Comparison of ENCODE assay signal across 14 cellular contexts in genomic region chr12:1929985-1930815, GRCh38. TPM values are rescaled to one million over a fixed set of nuclear protein-coding genes. Genes with fewer than 3 reads are reported as not detected.
DNase-seq lines count a peak whose midpoint lies in the region; ATAC-seq and TF ChIP-seq lines count a peak whose summit lies in the region.
"Had no signal": no experiment of that assay in that cellular context is flagged by ENCODE, and none has a peak within 500 bp of the region (broad histone marks: within the 10 kb centered on the region; RNA-seq: fewer than 3 reads in every experiment).

No MANE protein-coding gene starts in this region.

- H3K9ac ChIP-seq in mammary epithelial cell (ENCODE audit: insufficient read depth, low read length), result no peak overlapping the region

- peak overlapping the region; percentile 81 for H3K27ac ChIP-seq in DOHH2 (ENCODE audit: low read depth, low read length)
- H3K27ac ChIP-seq in HL-60 (replicated peaks), result peak overlapping the region; percentile 31; the same call in 1 of the 2 replicates
- H3K27ac ChIP-seq in osteoblast (ENCODE audit: low read depth, low read length), result no peak overlapping the region
- no peak overlapping the region for H3K27ac ChIP-seq in mammary epithelial cell (ENCODE audit: insufficient read depth, low read depth, low read length)
- H3K27ac ChIP-seq: C4-2B had no signal

- ATAC-seq in T-helper 17 cell (no peak), HG03442 (IDR thresholded peaks at IDR 0.05; ENCODE audit: unreplicated experiment) (no peak)

- DNase-seq in HL-60 (ENCODE audit: low read depth in 1 of 2, low spot score in 1 of 2), result peak in 1 of 2 experiments; percentile 57
- DNase-seq in T-helper 17 cell, result no peak
- peak; percentile 73 for DNase-seq in osteoblast (ENCODE audit: insufficient read length, low spot score, missing footprints)
- no peak for DNase-seq in dedifferentiated amniotic fluid mesenchymal stem cell (ENCODE audit: extremely low spot score)
- no peak for DNase-seq in mammary epithelial cell
- no peak for DNase-seq in GM20000 (ENCODE audit: low spot score)
- DNase-seq: activated CD4-positive, alpha-beta T cell treated with anti-CD3 and anti-CD28 coated beads, Interleukin-2, amount 10 ng/mL, durations not matched to agents 24 days and 14 days; DMS53; MG63 had no signal

- peaks cover 2% of the 10 kb centered on the region for H3K36me3 Mint-ChIP-seq in T-helper 17 cell (ENCODE audit: low read depth)

- H3F3A ChIP-seq in DOHH2 (ENCODE audit: control insufficient read depth, insufficient read depth), result peaks cover 11% of the 10 kb centered on the region

- peak overlapping the region; percentile 87 for H3K4me2 ChIP-seq in DOHH2 (ENCODE audit: low read length)
- H3K4me2 ChIP-seq in osteoblast (ENCODE audit: insufficient read depth, low read length), result no peak overlapping the region
- no peak overlapping the region for H3K4me2 ChIP-seq in mammary epithelial cell (ENCODE audit: insufficient read depth, low read depth, low read length)

- in situ Hi-C loops in mammary epithelial cell (cut with MboI; ENCODE audit: low sequenced_read_pairs in 2 of 2), result loop anchor here in 1 of 2 donors (10.0 kb wide), 2 partner anchors 135 to 285 kb away; no protein-coding TSS in a partner anchor

- CTCF ChIA-PET in mammary epithelial cell (lab: Charles Lee; ENCODE audit: low non-redundant PET), result no interaction called here

- dilution Hi-C loops in mammary epithelial cell (cut with HindIII; ENCODE audit: low sequenced_read_pairs), result loop anchor here (5.0 to 25.0 kb wide), 4 partner anchors 43 to 293 kb away; partner anchors contain the start of gene WNT5B

- no TSS peak for BruUV-seq in mammary epithelial cell (replicated peaks; lab: Mats Ljungman, UMichigan)

- H2AFZ ChIP-seq in osteoblast (ENCODE audit: low read length) (no peak overlapping the region), mammary epithelial cell (ENCODE audit: low read depth, low read length) (no peak overlapping the region)

- peak overlapping the region; percentile 47 for H3K4me3 Mint-ChIP-seq in T-helper 17 cell
- H3K4me3 Mint-ChIP-seq: activated CD4-positive, alpha-beta T cell treated with anti-CD3 and anti-CD28 coated beads, Interleukin-2, amount 10 ng/mL, durations not matched to agents 24 days and 14 days had no signal

- H3K27me3 Mint-ChIP-seq in T-helper 17 cell, result peaks cover 7% of the 10 kb centered on the region

- H4K20me1 ChIP-seq in DOHH2 (ENCODE audit: control insufficient read depth, insufficient read depth, low read depth, low read length) (no peaks in the 10 kb centered on the region), osteoblast (ENCODE audit: insufficient read depth, low read length) (no peaks in the 10 kb centered on the region), mammary epithelial cell (ENCODE audit: insufficient read depth, low read length) (no peaks in the 10 kb centered on the region)

- H3K9me3 ChIP-seq in DOHH2 (ENCODE audit: control insufficient read depth, insufficient read depth, low read length), result no peaks in the 10 kb centered on the region
- H3K9me3 ChIP-seq in T-helper 17 cell (ENCODE audit: control insufficient read depth, low read length, poor library complexity, severe bottlenecking), result no peaks in the 10 kb centered on the region
- no peaks in the 10 kb centered on the region for H3K9me3 ChIP-seq in osteoblast (ENCODE audit: low read depth, low read length)
- H3K9me3 ChIP-seq in mammary epithelial cell (replicated peaks; ENCODE audit: insufficient read depth, low read length), result no peaks in the 10 kb centered on the region
- H3K9me3 ChIP-seq: MG63 had no signal

- H3K4me1 ChIP-seq in DOHH2 (ENCODE audit: control insufficient read depth, low read length) (peaks cover 62% of the 10 kb centered on the region), osteoblast (ENCODE audit: insufficient read depth, low read length) (peaks cover 12% of the 10 kb centered on the region), mammary epithelial cell (ENCODE audit: insufficient read depth, low read length) (no peaks in the 10 kb centered on the region)

- peak overlapping the region; percentile 63 for H3K27ac Mint-ChIP-seq in T-helper 17 cell
- H3K27ac Mint-ChIP-seq: activated CD4-positive, alpha-beta T cell treated with anti-CD3 and anti-CD28 coated beads, Interleukin-2, amount 10 ng/mL, durations not matched to agents 24 days and 14 days had no signal

- TF ChIP-seq CTCF in DOHH2 (IDR thresholded peaks at IDR 0.05; ENCODE audit: low read depth, low read length, poor library complexity, severe bottlenecking) (no peak), HL-60 (IDR thresholded peaks at IDR 0.05; ENCODE audit: insufficient read depth, low read length) (no peak), osteoblast (IDR thresholded peaks at IDR 0.05; ENCODE audit: extremely low read depth, low read depth, low read length) (no peak), mammary epithelial cell (conservative IDR thresholded peaks at IDR 0.05 in 1 of 2, IDR thresholded peaks at IDR 0.05 in 1 of 2; ENCODE audit: extremely low read depth in 1 of 2, insufficient read depth in 1 of 2, low read depth in 1 of 2, low read length in 2 of 2) (no peak), GM20000 (IDR thresholded peaks at IDR 0.05; ENCODE audit: extremely low read depth, missing control alignments) (no peak)

- peak overlapping the region; percentile 63 for H3K4me3 ChIP-seq in DOHH2 (ENCODE audit: low read length)
- H3K4me3 ChIP-seq in HL-60 (replicated peaks; ENCODE audit: insufficient read depth, low read length), result no peak overlapping the region
- H3K4me3 ChIP-seq in osteoblast (ENCODE audit: insufficient read depth, low read length), result no peak overlapping the region
- H3K4me3 ChIP-seq in mammary epithelial cell (replicated peaks in 1 of 3; ENCODE audit: insufficient read depth in 1 of 3, low read depth in 2 of 3, low read length in 3 of 3), result no peak overlapping the region
- H3K4me3 ChIP-seq: MG63 had no signal

- no peaks in the 10 kb centered on the region for H3K9me2 ChIP-seq in DOHH2 (replicated peaks; ENCODE audit: control insufficient read depth, low read length)

- 68% methylated on average over 5 of the region's 13 CpGs for WGBS in mammary epithelial cell (ENCODE audit: low coverage, missing lambda C conversion rate)

- peaks cover 16% of the 10 kb centered on the region for H3K4me1 Mint-ChIP-seq in T-helper 17 cell

- H3K36me3 ChIP-seq in DOHH2 (ENCODE audit: control insufficient read depth, low read length) (no peaks in the 10 kb centered on the region), osteoblast (ENCODE audit: insufficient read depth, low read length) (no peaks in the 10 kb centered on the region), mammary epithelial cell (ENCODE audit: insufficient read depth, low read length) (no peaks in the 10 kb centered on the region)
- H3K36me3 ChIP-seq: MG63 had no signal

- no peaks in the 10 kb centered on the region for H3K27me3 ChIP-seq in DOHH2 (ENCODE audit: control insufficient read depth, low read length)
- no peaks in the 10 kb centered on the region for H3K27me3 ChIP-seq in HL-60 (ENCODE audit: insufficient read depth, poor library complexity, severe bottlenecking)
- H3K27me3 ChIP-seq in osteoblast (ENCODE audit: insufficient read depth, low read length), result peaks cover 48% of the 10 kb centered on the region
- peaks cover 4% of the 10 kb centered on the region for H3K27me3 ChIP-seq in mammary epithelial cell (ENCODE audit: insufficient read depth, low read length)
- H3K27me3 ChIP-seq: MG63 had no signal

- H3K79me2 ChIP-seq in DOHH2 (ENCODE audit: control insufficient read depth, low read length), result no peaks in the 10 kb centered on the region
- no peaks in the 10 kb centered on the region for H3K79me2 ChIP-seq in osteoblast (ENCODE audit: insufficient read depth, low read length)
- H3K79me2 ChIP-seq in mammary epithelial cell (ENCODE audit: insufficient read depth, low read length), result no peaks in the 10 kb centered on the region

- intact Hi-C loops in mammary epithelial cell (cut with micrococcal nuclease), result no loop called here

RNA-seq across cellular contexts. Expression of gene CACNA2D4, which starts 11.7 kb away (rescaled TPM):
- total RNA-seq in T-helper 17 cell (10 to 100 TPM; 18.1 to 25.2 TPM), osteoblast (0.72 and 0.88 TPM in 2 replicates), mammary epithelial cell (under 1 TPM in 1 of 2 donors, not detected in 1; 0.33 TPM)
- not detected for polyA plus RNA-seq in mammary epithelial cell
- not detected for polyA minus RNA-seq in mammary epithelial cell
- total RNA-seq: frontal cortex, temporal lobe had no signal

Comparison
In these comparisons a context has a peak if more than half of its experiments do, and no peak if none do; other contexts are left out.
1. H3K27ac ChIP-seq: peak in DOHH2 (single experiment) and HL-60 (single experiment); none in osteoblast (single experiment) and mammary epithelial cell (single experiment).
2. RNA of gene CACNA2D4, which starts 11.7 kb away (total RNA-seq): 18.1 to 25.2 TPM in T-helper 17 cell; 0.72 to 0.88 TPM in osteoblast and 0.33 TPM in mammary epithelial cell; every median in the first group is over 10 times any median in the second.